Comparison of ENCODE assay signal across 16 cellular contexts in the genomic region with DNA sequence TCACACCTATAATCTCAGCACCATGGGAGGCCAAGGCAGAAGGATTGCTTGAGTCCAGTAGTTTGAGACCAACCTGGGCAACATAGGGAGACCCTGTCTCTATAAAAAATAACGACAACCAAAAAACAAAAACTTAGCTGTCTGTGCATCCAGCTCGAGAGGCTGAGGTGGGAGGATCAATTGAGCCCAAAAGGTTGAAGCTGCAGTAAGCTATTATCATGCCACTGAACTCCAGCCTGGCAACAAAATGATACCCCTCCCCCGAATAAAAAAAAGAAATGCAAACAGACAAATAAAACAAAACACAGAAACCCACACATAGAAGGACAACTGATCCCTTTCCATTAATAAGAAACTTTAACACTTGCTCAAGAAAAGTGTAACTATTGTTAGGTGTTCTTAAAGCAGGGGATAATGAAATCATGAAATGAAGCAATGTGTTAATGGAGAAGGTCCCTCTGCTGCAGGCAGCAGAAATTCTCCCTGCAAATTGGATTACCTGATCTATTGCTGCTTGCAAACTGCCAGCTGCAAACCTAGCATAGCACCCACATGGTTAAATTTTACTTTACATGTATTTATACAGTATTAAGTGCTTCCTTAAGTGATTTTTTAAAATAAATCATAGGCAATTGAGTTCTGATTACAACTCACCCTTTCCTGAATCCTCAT.
"Had no signal": no experiment of that assay in that cellular context is flagged by ENCODE, and none has a peak within 500 bp of the region (broad histone marks: within the 10 kb centered on the region; RNA-seq: fewer than 3 reads in every experiment).

No MANE protein-coding gene starts in this region.

- H3K27ac ChIP-seq: hepatocyte had no signal

- H3K9me3 Mint-ChIP-seq: natural killer cell had no signal

- ATAC-seq: left cardiac atrium, mucosa of descending colon, natural killer cell had no signal

- DNase-seq: activated CD4-positive, alpha-beta T cell treated with anti-CD3 and anti-CD28 coated beads, Interleukin-2, amount 50 U/mL, for 4 hours; activated CD4-positive, CD25-positive, alpha-beta regulatory T cell treated with anti-CD3 and anti-CD28 coated beads, Interleukin-2, amount 50 U/mL, for 72 hours; activated gamma-delta T cell treated with Interleukin-2 at 50 U/mL for 16 hours; activated naive CD8-positive, alpha-beta T cell treated with anti-CD3 and anti-CD28 coated beads, Interleukin-2, amount 10 ng/mL, durations not matched to agents 7 days and 5 days; activated T-cell treated with anti-CD3 and anti-CD28 coated beads, Interleukin-2, amount 50 U/mL, for 48 hours; anterior cingulate cortex; cerebellar nuclear complex; left cardiac atrium; mucosa of descending colon; natural killer cell; stimulated activated CD4-positive, alpha-beta T cell treated with anti-CD3 and anti-CD28 coated beads, Interleukin-2, amount 100 ng/mL, for 48 hours; stimulated activated naive CD4-positive, alpha-beta T cell treated with Interleukin-2 at 50 U/mL for 16 hours; trophoblast cell had no signal

- H3K4me3 ChIP-seq: hepatocyte, lung, mucosa of descending colon had no signal

- H3K27ac Mint-ChIP-seq: activated naive CD8-positive, alpha-beta T cell treated with anti-CD3 and anti-CD28 coated beads, Interleukin-2, amount 10 ng/mL, durations not matched to agents 7 days and 5 days; dendritic cell treated with granulocyte-macrophage colony-stimulating factor and Interleukin-4, amounts not matched to agents 40 ng/mL and 50 ng/mL, for 4 days; natural killer cell had no signal

- H3K27me3 ChIP-seq: hepatocyte had no signal

- H3K36me3 Mint-ChIP-seq: natural killer cell had no signal
